ENCODE assay signal across 8 cellular contexts in genomic region chr9:5338992-5339981, GRCh38.
DNase-seq lines count a peak whose midpoint lies in the region; ATAC-seq and FAIRE-seq lines count a peak whose summit lies in the region.
"Not testable (repeated sequence)": the region's sequence is repeated elsewhere in the genome, so short reads cannot be mapped to it uniquely, and the experiment has no call there.

TSS of gene RLN1 (minus strand) at chr9:5339876. CDS start at chr9:5339746, 130 bp downstream.

- peak; percentile 69 for FAIRE-seq in colon (lab: Jason Lieb, UNC)

- peak within 1 kb of the TSS; percentile 13 for H3K4me3 ChIP-seq in skeletal muscle cell (ENCODE audit: low read depth, low read length)

- ATAC-seq in GM21360 (IDR thresholded peaks at IDR 0.05; ENCODE audit: unreplicated experiment) (peak; percentile 98), HG03039 (IDR thresholded peaks at IDR 0.05; ENCODE audit: unreplicated experiment) (peak; percentile 99)

- peak; percentile 44 for DNase-seq in ELF-1 (ENCODE audit: low read depth, low spot score)
- peak; percentile 8 for DNase-seq in NCI-H1092 treated with DMSO at 0.1 percent for 48 hours (lab: John Stamatoyannopoulos, UW)
- peak; percentile 4 for DNase-seq in activated CD4-positive, alpha-beta T cell treated with anti-CD3 and anti-CD28 coated beads, Interleukin-2, amount 50 U/mL, for 1 hour
- DNase-seq in kidney tubule cell (ENCODE audit: low spot score), result peak; percentile 12
- not testable (repeated sequence) for DNase-seq in skeletal muscle cell (ENCODE audit: low read depth)
